ENCODE assay signal across 17 cellular contexts in the genomic region with DNA sequence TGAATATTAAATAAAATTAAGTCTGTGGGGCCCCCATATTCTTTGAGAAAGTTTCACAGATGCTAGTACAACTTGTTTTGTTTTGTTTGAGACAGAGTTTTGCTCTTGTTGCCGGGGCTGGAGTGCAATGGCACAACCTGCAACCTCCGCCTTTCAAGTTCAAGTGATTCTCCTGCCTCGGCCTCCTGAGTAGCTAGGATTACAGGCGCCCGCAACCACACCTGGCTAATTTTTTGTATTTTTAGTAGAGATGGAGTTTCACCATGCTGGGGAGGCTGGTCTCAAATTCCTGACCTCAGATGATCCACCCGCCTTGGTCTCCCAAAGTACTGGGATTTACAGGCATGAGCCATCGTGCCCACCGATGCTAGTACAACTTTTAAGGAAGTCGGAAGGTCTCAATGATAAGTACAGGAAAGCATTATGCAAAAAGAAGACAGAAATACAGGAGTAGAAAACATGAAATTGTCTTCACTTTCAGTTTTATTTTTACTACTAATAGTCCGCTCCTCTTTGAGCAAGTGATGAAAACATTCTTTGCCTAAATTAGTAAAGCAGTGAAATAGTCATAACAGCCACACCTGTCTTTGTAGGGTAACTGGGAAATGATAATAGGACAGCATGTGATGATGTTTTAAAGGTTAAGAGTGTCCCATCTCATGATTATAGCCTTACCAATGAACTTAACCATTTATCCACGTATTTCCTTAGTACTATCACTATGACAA.
DNase-seq lines count a peak whose midpoint lies in the region; ATAC-seq and TF ChIP-seq lines count a peak whose summit lies in the region.
"Had no signal": no experiment of that assay in that cellular context is flagged by ENCODE, and none has a peak within 500 bp of the region (broad histone marks: within the 10 kb centered on the region; RNA-seq: fewer than 3 reads in every experiment).

No MANE protein-coding gene starts in this region.

- H3K36me3 ChIP-seq in psoas muscle (ENCODE audit: insufficient read depth in 1 of 2, low read depth in 1 of 2): no peaks in the 10 kb centered on the region
- H3K36me3 ChIP-seq: BLaER1, upper lobe of left lung had no signal

- H3K9me3 ChIP-seq in psoas muscle: no peaks in the 10 kb centered on the region
- H3K9me3 ChIP-seq: BLaER1, upper lobe of left lung had no signal

- DNase-seq in SHP77 (lab: John Stamatoyannopoulos, UW) (no peak), psoas muscle (no peak), HuH-7 (ENCODE audit: low spot score) (no peak)
- no peak for DNase-seq in activated CD4-positive, alpha-beta T cell treated with anti-CD3 and anti-CD28 coated beads, Interleukin-2, amount 50 U/mL, for 48 hours
- DNase-seq: activated CD8-positive, alpha-beta memory T cell treated with anti-CD3 and anti-CD28 coated beads, Interleukin-2, amount 50 U/mL, for 48 hours; activated naive CD8-positive, alpha-beta T cell treated with anti-CD3 and anti-CD28 coated beads, Interleukin-2, amount 50 U/mL, for 24 hours; dermis blood vessel endothelial cell; left cardiac atrium; T-helper 9 cell; upper lobe of left lung had no signal

- no peak overlapping the region for H3K27ac ChIP-seq in psoas muscle
- H3K27ac ChIP-seq: BLaER1, upper lobe of left lung had no signal

- TF ChIP-seq CTCF in psoas muscle (IDR thresholded peaks at IDR 0.05): no peak

- H3K27me3 ChIP-seq in psoas muscle (ENCODE audit: insufficient read depth in 3 of 3, low read length in 2 of 3): no peaks in the 10 kb centered on the region
- H3K27me3 ChIP-seq: BLaER1, upper lobe of left lung had no signal

- WGBS in psoas muscle, 3 donors: 82 to 84% (median 84%) methylated on average over 11 of the region's 11 CpGs

- intact Hi-C loops in psoas muscle (cut with DNase I): no loop called here

- H3K4me1 ChIP-seq in psoas muscle: no peaks in the 10 kb centered on the region
- H3K4me1 ChIP-seq: BLaER1, upper lobe of left lung had no signal

- peak; percentile 88 for ATAC-seq in GM18517 (IDR thresholded peaks at IDR 0.05; ENCODE audit: unreplicated experiment)
- peak; percentile 68 for ATAC-seq in GM21381 (IDR thresholded peaks at IDR 0.05; ENCODE audit: unreplicated experiment)
- ATAC-seq in HG02970 (IDR thresholded peaks at IDR 0.05; ENCODE audit: low FRiP score, unreplicated experiment): peak; percentile 69
- ATAC-seq in HG03571 (IDR thresholded peaks at IDR 0.05; ENCODE audit: unreplicated experiment): peak; percentile 50
- no peak for ATAC-seq in psoas muscle
- ATAC-seq: activated naive CD8-positive, alpha-beta T cell treated with anti-CD3 and anti-CD28 coated beads, Interleukin-2, amount 50 U/mL, for 24 hours; GM23338; left cardiac atrium had no signal

- no peak overlapping the region for H3K4me3 ChIP-seq in psoas muscle
- H3K4me3 ChIP-seq: BLaER1, GM23338, smooth muscle cell, upper lobe of left lung had no signal

Comparison
In these comparisons a context has a peak if more than half of its experiments do, and no peak if none do; other contexts are left out.
1. ATAC-seq: peak in GM18517 (single experiment), GM21381 (single experiment), HG02970 (single experiment) and HG03571 (single experiment); none in psoas muscle (0 of 4).